11 cellular contexts compared by ENCODE assay signal in genomic region chr22:19173047-19174035, GRCh38. TPM values are rescaled to one million over a fixed set of nuclear protein-coding genes. Genes with fewer than 3 reads are reported as not detected.
DNase-seq lines count a peak whose midpoint lies in the region; ATAC-seq and TF ChIP-seq lines count a peak whose summit lies in the region.
"Had no signal": no experiment of that assay in that cellular context is flagged by ENCODE, and none has a peak within 500 bp of the region (broad histone marks: within the 10 kb centered on the region; RNA-seq: fewer than 3 reads in every experiment).

No MANE protein-coding gene starts in this region.

- CTCF ChIA-PET in activated CD8-positive, alpha-beta memory T cell treated with anti-CD3 and anti-CD28 coated beads, Interleukin-2, amount 10 ng/mL, durations not matched to agents 7 days and 5 days (lab: Charles Lee), result interaction anchor here (0.6 to 1.3 kb wide), 3 partner anchors 29 to 286 kb away, joined by 3 to 5 read pairs (median 4); partner anchors contain the start of gene ESS2
- CTCF ChIA-PET in T-cell (lab: Charles Lee), result interaction anchor here (0.8 to 1.7 kb wide), 2 partner anchors 29 kb away, joined by 3 to 6 read pairs; partner anchors contain the start of gene ESS2 (in 2 of the 2)

- H3K27me3 Mint-ChIP-seq in activated CD8-positive, alpha-beta memory T cell treated with anti-CD3 and anti-CD28 coated beads, Interleukin-2, amount 10 ng/mL, durations not matched to agents 7 days and 5 days, result peaks cover 24% of the 10 kb centered on the region
- H3K27me3 Mint-ChIP-seq in T-cell, result peaks cover 8 to 15% of the 10 kb centered on the region in 2 donors

- H3K4me1 Mint-ChIP-seq in activated CD8-positive, alpha-beta memory T cell treated with anti-CD3 and anti-CD28 coated beads, Interleukin-2, amount 10 ng/mL, durations not matched to agents 7 days and 5 days, result peaks cover 42% of the 10 kb centered on the region
- peaks cover 30 to 51% (median 36%) of the 10 kb centered on the region in 3 donors for H3K4me1 Mint-ChIP-seq in T-cell
- peaks cover 52% of the 10 kb centered on the region for H3K4me1 Mint-ChIP-seq in stimulated activated effector memory CD8-positive, alpha-beta T cell treated with anti-CD3 and anti-CD28 coated beads, Interleukin-12 subunit alpha, Interleukin-12 subunit beta, amount 100 ng/mL, for 72 hours

- peak overlapping the region; percentile 64 for H3K27ac Mint-ChIP-seq in activated CD8-positive, alpha-beta memory T cell treated with anti-CD3 and anti-CD28 coated beads, Interleukin-2, amount 10 ng/mL, durations not matched to agents 7 days and 5 days
- H3K27ac Mint-ChIP-seq in T-cell, result peak overlapping the region; percentile 81 to 87
- peak overlapping the region; percentile 96 for H3K27ac Mint-ChIP-seq in stimulated activated effector memory CD8-positive, alpha-beta T cell treated with anti-CD3 and anti-CD28 coated beads, Interleukin-12 subunit alpha, Interleukin-12 subunit beta, amount 100 ng/mL, for 72 hours

- no peaks in the 10 kb centered on the region for H3K36me3 Mint-ChIP-seq in activated CD8-positive, alpha-beta memory T cell treated with anti-CD3 and anti-CD28 coated beads, Interleukin-2, amount 10 ng/mL, durations not matched to agents 7 days and 5 days
- H3K36me3 Mint-ChIP-seq in T-cell, result no peaks in the 10 kb centered on the region
- peaks cover 17% of the 10 kb centered on the region for H3K36me3 Mint-ChIP-seq in stimulated activated effector memory CD8-positive, alpha-beta T cell treated with anti-CD3 and anti-CD28 coated beads, Interleukin-12 subunit alpha, Interleukin-12 subunit beta, amount 100 ng/mL, for 72 hours

- H3K9me3 Mint-ChIP-seq in activated CD8-positive, alpha-beta memory T cell treated with anti-CD3 and anti-CD28 coated beads, Interleukin-2, amount 10 ng/mL, durations not matched to agents 7 days and 5 days (ENCODE audit: low read depth), result no peaks in the 10 kb centered on the region
- H3K9me3 Mint-ChIP-seq in T-cell, result no peaks in the 10 kb centered on the region
- H3K9me3 Mint-ChIP-seq in stimulated activated effector memory CD8-positive, alpha-beta T cell treated with anti-CD3 and anti-CD28 coated beads, Interleukin-12 subunit alpha, Interleukin-12 subunit beta, amount 100 ng/mL, for 72 hours, result no peaks in the 10 kb centered on the region

- no peak for TF ChIP-seq CTCF in fibroblast of villous mesenchyme (IDR thresholded peaks at IDR 0.05; ENCODE audit: insufficient read depth, low read depth, low read length)

- peak overlapping the region; percentile 86 for H3K4me3 ChIP-seq in fibroblast of villous mesenchyme (ENCODE audit: low read depth, low read length)

- POLR2A ChIA-PET in T-cell (lab: Charles Lee), result no interaction called here

- H3K4me3 Mint-ChIP-seq in activated CD8-positive, alpha-beta memory T cell treated with anti-CD3 and anti-CD28 coated beads, Interleukin-2, amount 10 ng/mL, durations not matched to agents 7 days and 5 days, result peak overlapping the region; percentile 88
- peak overlapping the region; percentile 92 to 95 (median 92) for H3K4me3 Mint-ChIP-seq in T-cell
- H3K4me3 Mint-ChIP-seq in stimulated activated effector memory CD8-positive, alpha-beta T cell treated with anti-CD3 and anti-CD28 coated beads, Interleukin-12 subunit alpha, Interleukin-12 subunit beta, amount 100 ng/mL, for 72 hours, result peak overlapping the region; percentile 94

- no peak for DNase-seq in activated CD8-positive, alpha-beta memory T cell treated with anti-CD3 and anti-CD28 coated beads, Interleukin-2, amount 10 ng/mL, durations not matched to agents 7 days and 5 days
- no peak for DNase-seq in activated CD8-positive, alpha-beta memory T cell treated with anti-CD3 and anti-CD28 coated beads, Interleukin-2, amount 50 U/mL, for 48 hours
- DNase-seq in T-cell (no peak), fibroblast of villous mesenchyme (ENCODE audit: low read depth) (no peak), NCI-H187 treated with DMSO at 0.1 percent for 48 hours (lab: John Stamatoyannopoulos, UW) (no peak), NCI-H1092 treated with DMSO at 0.1 percent for 48 hours (lab: John Stamatoyannopoulos, UW) (no peak), Right ventricle myocardium inferior (ENCODE audit: missing footprints) (no peak)
- DNase-seq in stimulated activated effector memory CD8-positive, alpha-beta T cell treated with anti-CD3 and anti-CD28 coated beads, Interleukin-12 subunit alpha, Interleukin-12 subunit beta, amount 100 ng/mL, for 72 hours (ENCODE audit: low spot score in 2 of 2), result no peak
- DNase-seq: activated CD4-positive, alpha-beta T cell treated with anti-CD3 and anti-CD28 coated beads, Interleukin-2, amount 50 U/mL, for 48 hours; hippocampal formation; NCI-H1105 treated with DMSO at 0.1 percent for 48 hours had no signal

- intact Hi-C loops in Right ventricle myocardium inferior (cut with DNase I), result no loop called here

- no peak for ATAC-seq in activated CD8-positive, alpha-beta memory T cell treated with anti-CD3 and anti-CD28 coated beads, Interleukin-2, amount 10 ng/mL, durations not matched to agents 7 days and 5 days
- ATAC-seq in T-cell (replicated peaks in 1 of 4), result no peak
- ATAC-seq in stimulated activated effector memory CD8-positive, alpha-beta T cell treated with anti-CD3 and anti-CD28 coated beads, Interleukin-12 subunit alpha, Interleukin-12 subunit beta, amount 100 ng/mL, for 72 hours, result no peak
- ATAC-seq in Right ventricle myocardium inferior, result no peak

RNA-seq across cellular contexts. Expression of gene SLC25A1, which starts 5.2 kb away (rescaled TPM):
- total RNA-seq in activated CD8-positive, alpha-beta memory T cell treated with anti-CD3 and anti-CD28 coated beads, Interleukin-2, amount 10 ng/mL, durations not matched to agents 7 days and 5 days, result 10 to 100 TPM; 60.6 to 68.1 TPM
- total RNA-seq in T-cell (10 to 100 TPM; 24.1 to 52.9 (median 45.7) TPM), fibroblast of villous mesenchyme (115 and 148 TPM in 2 replicates), Right ventricle myocardium inferior (28.7 TPM)

RNA-seq across cellular contexts. Expression of gene GSC2, which starts 23.2 kb away (rescaled TPM):
- not detected for total RNA-seq in activated CD8-positive, alpha-beta memory T cell treated with anti-CD3 and anti-CD28 coated beads, Interleukin-2, amount 10 ng/mL, durations not matched to agents 7 days and 5 days
- total RNA-seq in T-cell (not detected), fibroblast of villous mesenchyme (not detected in 2 replicates), Right ventricle myocardium inferior (not detected)

RNA-seq across cellular contexts. Expression of gene ESS2, which starts 28.9 kb away (rescaled TPM):
- total RNA-seq in activated CD8-positive, alpha-beta memory T cell treated with anti-CD3 and anti-CD28 coated beads, Interleukin-2, amount 10 ng/mL, durations not matched to agents 7 days and 5 days, result 10 to 100 TPM; 19.8 to 21.4 TPM
- 10 to 100 TPM; 20.9 to 40.4 (median 22.9) TPM for total RNA-seq in T-cell
- total RNA-seq in fibroblast of villous mesenchyme, result 10.6 and 12.5 TPM in 2 replicates
- total RNA-seq in Right ventricle myocardium inferior, result 8.8 TPM

RNA-seq across cellular contexts. Expression of gene TSSK2, which starts 42.2 kb away (rescaled TPM):
- total RNA-seq in activated CD8-positive, alpha-beta memory T cell treated with anti-CD3 and anti-CD28 coated beads, Interleukin-2, amount 10 ng/mL, durations not matched to agents 7 days and 5 days, result not detected
- under 1 TPM in 1 of 5 donors, not detected in 4; 0.37 TPM for total RNA-seq in T-cell
- total RNA-seq in fibroblast of villous mesenchyme, result under 0.01 TPM in 1 of 2 replicates, not detected in the other
- not detected for total RNA-seq in Right ventricle myocardium inferior

RNA-seq across cellular contexts. Expression of gene DGCR2, which starts 51.1 kb away (rescaled TPM):
- 10 to 100 TPM; 27.8 TPM for total RNA-seq in activated CD8-positive, alpha-beta memory T cell treated with anti-CD3 and anti-CD28 coated beads, Interleukin-2, amount 10 ng/mL, durations not matched to agents 7 days and 5 days
- total RNA-seq in T-cell (10 to 100 TPM; 50.9 to 79.2 (median 71.5) TPM), fibroblast of villous mesenchyme (44.8 and 53.5 TPM in 2 replicates), Right ventricle myocardium inferior (29.9 TPM)
